Comparison of ENCODE assay signal across 35 cellular contexts in the genomic region with DNA sequence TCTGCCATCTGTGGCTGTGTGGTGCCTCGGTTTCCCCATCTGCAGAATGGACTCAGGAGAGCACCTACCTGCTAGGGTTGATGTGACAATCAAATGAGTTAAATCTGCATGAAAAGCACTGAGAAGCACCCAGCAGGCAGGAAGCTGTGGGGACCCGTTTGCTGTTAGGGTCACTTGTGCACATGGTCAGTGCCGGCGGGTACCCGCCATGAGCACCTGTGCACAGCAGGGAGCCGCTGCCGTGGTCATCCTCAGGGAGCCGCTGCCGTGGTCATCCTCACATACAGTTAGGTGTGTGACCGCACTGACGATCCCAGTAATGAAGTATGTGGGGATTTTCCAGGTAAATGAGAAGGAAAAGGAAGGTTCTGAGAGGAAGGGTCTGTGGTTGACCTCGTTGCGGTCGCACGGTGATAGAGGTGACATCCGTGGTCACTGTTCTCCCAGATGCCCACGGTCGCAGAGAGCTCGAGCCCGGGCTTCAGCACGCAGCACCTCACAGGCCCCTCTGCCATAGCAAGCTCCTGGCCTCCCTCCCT. TPM values are rescaled to one million over a fixed set of nuclear protein-coding genes. Genes with fewer than 3 reads are reported as not detected.
"Had no signal": no experiment of that assay in that cellular context is flagged by ENCODE, and none has a peak within 500 bp of the region (broad histone marks: within the 10 kb centered on the region; RNA-seq: fewer than 3 reads in every experiment).

No MANE protein-coding gene starts in this region.

- FAIRE-seq: astrocyte, TTC549 had no signal

- H3K36me3 ChIP-seq: adrenal gland, brain microvascular endothelial cell, breast epithelium had no signal

- H3K9me3 ChIP-seq: adrenal gland, body of pancreas, breast epithelium had no signal

- H3K4me3 Mint-ChIP-seq: activated B cell treated with CpG ODN at 0.5 μM for 24 hours; activated CD4-positive, alpha-beta memory T cell treated with anti-CD3 and anti-CD28 coated beads for 36 hours; activated CD4-positive, alpha-beta T cell treated with anti-CD3 and anti-CD28 coated beads, Interleukin-2, amount 10 ng/mL, durations not matched to agents 24 days and 14 days; activated CD8-positive, alpha-beta T cell treated with anti-CD3 and anti-CD28 coated beads for 36 hours; activated naive CD4-positive, alpha-beta T cell treated with anti-CD3 and anti-CD28 coated beads for 36 hours; activated naive CD8-positive, alpha-beta T cell treated with anti-CD3 and anti-CD28 coated beads for 36 hours; activated T-cell treated with anti-CD3 and anti-CD28 coated beads, Interleukin-2, amount 50 U/mL, for 24 hours; activated T-helper 1 cell treated with anti-CD3 and anti-CD28 coated beads, Interleukin-12 subunit alpha, Interleukin-12 subunit beta, Interleukin-2, Interleukin-4 antibody, amounts not matched to agents 30 ng/mL and 10 ng/mL and 1 ng/mL, durations not matched to agents 14 hours and 24 hours and 36 hours; activated T-helper 17 cell treated with anti-CD3 and anti-CD28 coated beads, Interleukin-2, amount 50 U/mL, for 72 hours; central memory CD8-positive, alpha-beta T cell; T-helper 1 cell treated with Interleukin-12 subunit alpha and Interleukin-12 subunit beta and Interleukin-4 antibody, amounts not matched to agents 30 μg/mL and 1 μg/mL, for 36 hours; T-helper 2 cell treated with Interferon-gamma antibody and Interleukin-4, amounts not matched to agents 5 μg/mL and 100 μg/mL, for 36 hours had no signal

- H3K4me1 ChIP-seq: adrenal gland, body of pancreas, breast epithelium had no signal

- H3K27me3 Mint-ChIP-seq: activated CD4-positive, alpha-beta memory T cell treated with anti-CD3 and anti-CD28 coated beads for 36 hours; activated CD8-positive, alpha-beta T cell treated with anti-CD3 and anti-CD28 coated beads for 36 hours; activated naive CD8-positive, alpha-beta T cell treated with anti-CD3 and anti-CD28 coated beads for 36 hours; activated T-cell treated with anti-CD3 and anti-CD28 coated beads, Interleukin-2, amount 50 U/mL, for 24 hours; activated T-helper 17 cell treated with anti-CD3 and anti-CD28 coated beads, Interleukin-2, amount 50 U/mL, for 72 hours; central memory CD8-positive, alpha-beta T cell had no signal

- DNase-seq: activated B cell treated with CpG ODN at 0.5 μM for 24 hours; activated CD4-positive, alpha-beta memory T cell treated with anti-CD3 and anti-CD28 coated beads for 36 hours; activated CD4-positive, alpha-beta T cell treated with anti-CD3 and anti-CD28 coated beads for 4 hours; activated CD4-positive, alpha-beta T cell treated with anti-CD3 and anti-CD28 coated beads, Interleukin-2, amount 10 ng/mL, durations not matched to agents 24 days and 14 days; activated CD4-positive, alpha-beta T cell treated with anti-CD3 and anti-CD28 coated beads, Interleukin-2, amount 50 U/mL, for 1 hour; activated CD4-positive, alpha-beta T cell treated with anti-CD3 and anti-CD28 coated beads, Interleukin-2, amount 50 U/mL, for 4 hours; activated CD4-positive, CD25-positive, alpha-beta regulatory T cell treated with anti-CD3 and anti-CD28 coated beads, Interleukin-2, amount 50 U/mL, for 72 hours; activated CD8-positive, alpha-beta memory T cell treated with anti-CD3 and anti-CD28 coated beads, Interleukin-2, amount 50 U/mL, for 4 hours; activated CD8-positive, alpha-beta T cell treated with anti-CD3 and anti-CD28 coated beads for 36 hours; activated effector memory CD4-positive, alpha-beta T cell treated with anti-CD3 and anti-CD28 coated beads, Interleukin-2, amount 50 U/mL, for 16 hours; activated gamma-delta T cell treated with Interleukin-2 at 50 U/mL for 16 hours; activated naive CD4-positive, alpha-beta T cell; activated naive CD4-positive, alpha-beta T cell treated with anti-CD3 and anti-CD28 coated beads for 36 hours; activated naive CD4-positive, alpha-beta T cell treated with anti-CD3 and anti-CD28 coated beads, Interleukin-2, amount 50 U/mL, for 16 hours; activated naive CD8-positive, alpha-beta T cell treated with anti-CD3 and anti-CD28 coated beads for 36 hours; activated T-cell treated with anti-CD3 and anti-CD28 coated beads, Interleukin-2, amount 50 U/mL, for 24 hours; activated T-cell treated with anti-CD3 and anti-CD28 coated beads, Interleukin-2, amount 50 U/mL, for 48 hours; adrenal gland; amniotic stem cell; aorta; body of pancreas; brain microvascular endothelial cell; T-helper 1 cell; T-helper 2 cell; T-helper 9 cell had no signal

- H3K27me3 ChIP-seq: body of pancreas, breast epithelium had no signal

- H3K9me3 Mint-ChIP-seq: activated B cell treated with CpG ODN at 0.5 μM for 24 hours; activated CD4-positive, alpha-beta memory T cell treated with anti-CD3 and anti-CD28 coated beads for 36 hours; activated naive CD4-positive, alpha-beta T cell treated with anti-CD3 and anti-CD28 coated beads for 36 hours; activated naive CD8-positive, alpha-beta T cell treated with anti-CD3 and anti-CD28 coated beads for 36 hours; activated T-cell treated with anti-CD3 and anti-CD28 coated beads, Interleukin-2, amount 50 U/mL, for 24 hours; activated T-helper 1 cell treated with anti-CD3 and anti-CD28 coated beads, Interleukin-12 subunit alpha, Interleukin-12 subunit beta, Interleukin-2, Interleukin-4 antibody, amounts not matched to agents 30 ng/mL and 10 ng/mL and 1 ng/mL, durations not matched to agents 14 hours and 24 hours and 36 hours; central memory CD8-positive, alpha-beta T cell; T-helper 1 cell treated with Interleukin-12 subunit alpha and Interleukin-12 subunit beta and Interleukin-4 antibody, amounts not matched to agents 30 μg/mL and 1 μg/mL, for 36 hours; T-helper 2 cell treated with Interferon-gamma antibody and Interleukin-4, amounts not matched to agents 5 μg/mL and 100 μg/mL, for 36 hours had no signal

- H3K4me3 ChIP-seq: adrenal gland, body of pancreas, breast epithelium had no signal

- H3K36me3 Mint-ChIP-seq: activated naive CD4-positive, alpha-beta T cell treated with anti-CD3 and anti-CD28 coated beads, Interleukin-2, amount 50 U/mL, for 72 hours had no signal

- H3K4me1 Mint-ChIP-seq: activated B cell treated with CpG ODN at 0.5 μM for 24 hours; activated CD4-positive, alpha-beta T cell treated with anti-CD3 and anti-CD28 coated beads, Interleukin-2, amount 10 ng/mL, durations not matched to agents 24 days and 14 days had no signal

- ATAC-seq: activated CD8-positive, alpha-beta T cell treated with anti-CD3 and anti-CD28 coated beads for 36 hours; activated naive CD4-positive, alpha-beta T cell treated with anti-CD3 and anti-CD28 coated beads, Interleukin-2, amount 50 U/mL, for 72 hours; activated T-helper 17 cell treated with anti-CD3 and anti-CD28 coated beads, Interleukin-2, amount 50 U/mL, for 72 hours; body of pancreas had no signal

- H3K27ac Mint-ChIP-seq: activated B cell treated with CpG ODN at 0.5 μM for 24 hours; activated CD4-positive, alpha-beta memory T cell treated with anti-CD3 and anti-CD28 coated beads for 36 hours; activated CD4-positive, alpha-beta T cell treated with anti-CD3 and anti-CD28 coated beads, Interleukin-2, amount 10 ng/mL, durations not matched to agents 24 days and 14 days; activated CD8-positive, alpha-beta T cell treated with anti-CD3 and anti-CD28 coated beads for 36 hours; activated naive CD4-positive, alpha-beta T cell treated with anti-CD3 and anti-CD28 coated beads for 36 hours; activated naive CD4-positive, alpha-beta T cell treated with anti-CD3 and anti-CD28 coated beads, Interleukin-2, amount 50 U/mL, for 72 hours; activated naive CD8-positive, alpha-beta T cell treated with anti-CD3 and anti-CD28 coated beads for 36 hours; activated T-cell treated with anti-CD3 and anti-CD28 coated beads, Interleukin-2, amount 50 U/mL, for 24 hours; activated T-helper 1 cell treated with anti-CD3 and anti-CD28 coated beads, Interleukin-12 subunit alpha, Interleukin-12 subunit beta, Interleukin-2, Interleukin-4 antibody, amounts not matched to agents 30 ng/mL and 10 ng/mL and 1 ng/mL, durations not matched to agents 14 hours and 24 hours and 36 hours; activated T-helper 17 cell treated with anti-CD3 and anti-CD28 coated beads, Interleukin-2, amount 50 U/mL, for 72 hours; T-helper 1 cell treated with Interleukin-12 subunit alpha and Interleukin-12 subunit beta and Interleukin-4 antibody, amounts not matched to agents 30 μg/mL and 1 μg/mL, for 36 hours; T-helper 2 cell treated with Interferon-gamma antibody and Interleukin-4, amounts not matched to agents 5 μg/mL and 100 μg/mL, for 36 hours had no signal

- H3K27ac ChIP-seq: adrenal gland, body of pancreas, brain microvascular endothelial cell, breast epithelium, VCaP had no signal

RNA-seq across cellular contexts. Expression of gene MCF2L, which starts 6.5 kb away (rescaled TPM):
- total RNA-seq: activated T-helper 1 cell treated with anti-CD3 and anti-CD28 coated beads, Interleukin-12 subunit alpha, Interleukin-12 subunit beta, Interleukin-2, Interleukin-4 antibody, amounts not matched to agents 30 ng/mL and 10 ng/mL and 1 ng/mL, durations not matched to agents 14 hours and 24 hours and 36 hours had no signal
